ENCODE assay signal across 1 cellular context in genomic region chr1:913491-914252, GRCh38.
TF ChIP-seq lines count a peak whose summit lies in the region.

No MANE protein-coding gene starts in this region.

TF ChIP-seq in H1, 55 proteins besides CTCF, POLR2A, EP300 and RAD21:
- TF ChIP-seq RBBP5 (IDR thresholded peaks at IDR 0.05; ENCODE audit: borderline replicate concordance, low read depth, low read length): no peak
- no peak for TF ChIP-seq BRCA1 (IDR thresholded peaks at IDR 0.05; ENCODE audit: low read depth, low read length)
